8 cellular contexts compared by ENCODE assay signal in genomic region chr7:73213019-73213538, GRCh38.
DNase-seq lines count a peak whose midpoint lies in the region; ATAC-seq, FAIRE-seq and TF ChIP-seq lines count a peak whose summit lies in the region.
"Not testable (repeated sequence)": the region's sequence is repeated elsewhere in the genome, so short reads cannot be mapped to it uniquely, and the experiment has no call there.

No MANE protein-coding gene starts in this region.

- H3K9me3 ChIP-seq in A549; Panc1 (ENCODE audit: control insufficient read depth, insufficient read depth, low read depth, low read length); kidney (ENCODE audit: control insufficient read depth in 1 of 2, low read length in 2 of 2): not testable (repeated sequence)

- not testable (repeated sequence) for BruUV-seq in Panc1 (replicated peaks; lab: Mats Ljungman, UMichigan)

- not testable (repeated sequence) for TF ChIP-seq EP300 in A549 (IDR thresholded peaks at IDR 0.05)

- not testable (repeated sequence) for H3K27me3 ChIP-seq in Panc1 (ENCODE audit: control insufficient read depth, insufficient read depth, low read length)

- H3K27ac ChIP-seq in A549; Panc1 (ENCODE audit: low read length); kidney (ENCODE audit: low read depth in 2 of 2, low read length in 2 of 2): not testable (repeated sequence)

- H3K4me3 Mint-ChIP-seq in dendritic cell treated with granulocyte-macrophage colony-stimulating factor and Interleukin-4, amounts not matched to agents 40 ng/mL and 50 ng/mL, for 4 days; stimulated activated naive B cell treated with anti-CD40 and anti-IgM and Interleukin-4, amounts not matched to agents 10 μg/mL and 1 μg/mL and 100 μg/mL, for 72 hours: not testable (repeated sequence)
- peak overlapping the region in 6 of 8 donors; percentile 16 to 63 (median 36) for H3K4me3 Mint-ChIP-seq in naive B cell

- CTCF ChIA-PET in A549 (lab: Yijun Ruan, JAX); Panc1 (lab: Charles Lee): not testable (repeated sequence)

- not testable (repeated sequence) for H3K4me1 ChIP-seq in A549; Panc1 (ENCODE audit: control insufficient read depth, insufficient read depth, low read length); kidney (ENCODE audit: control insufficient read depth in 1 of 2, insufficient read depth in 1 of 2, low read depth in 1 of 2, low read length in 2 of 2)

- ATAC-seq in A549 (peak; percentile 45 to 66), GM21447 (IDR thresholded peaks at IDR 0.05; ENCODE audit: unreplicated experiment) (peak; percentile 26), HG02678 (IDR thresholded peaks at IDR 0.05; ENCODE audit: unreplicated experiment) (peak; percentile 42), Panc1 (peak; percentile 37; the same call in 1 of the 2 replicates), naive B cell (ENCODE audit: low read depth in 2 of 2) (peak; percentile 22 to 24)
- peak; percentile 72 to 77 for ATAC-seq in stimulated activated naive B cell treated with anti-CD40 and anti-IgM and Interleukin-4, amounts not matched to agents 10 μg/mL and 1 μg/mL and 100 μg/mL, for 72 hours (replicated peaks)

- not testable (repeated sequence) for H3K4me2 ChIP-seq in A549

- H3K9me3 Mint-ChIP-seq in dendritic cell treated with granulocyte-macrophage colony-stimulating factor and Interleukin-4, amounts not matched to agents 40 ng/mL and 50 ng/mL, for 4 days; naive B cell; stimulated activated naive B cell treated with anti-CD40 and anti-IgM and Interleukin-4, amounts not matched to agents 10 μg/mL and 1 μg/mL and 100 μg/mL, for 72 hours: not testable (repeated sequence)

- TF ChIP-seq POLR2A in A549 (IDR thresholded peaks at IDR 0.05; ENCODE audit: low read length): not testable (repeated sequence)

- not testable (repeated sequence) for H3K27me3 Mint-ChIP-seq in dendritic cell treated with granulocyte-macrophage colony-stimulating factor and Interleukin-4, amounts not matched to agents 40 ng/mL and 50 ng/mL, for 4 days; naive B cell; stimulated activated naive B cell treated with anti-CD40 and anti-IgM and Interleukin-4, amounts not matched to agents 10 μg/mL and 1 μg/mL and 100 μg/mL, for 72 hours

- H3K4me1 Mint-ChIP-seq in dendritic cell treated with granulocyte-macrophage colony-stimulating factor and Interleukin-4, amounts not matched to agents 40 ng/mL and 50 ng/mL, for 4 days (ENCODE audit: low read depth); naive B cell; stimulated activated naive B cell treated with anti-CD40 and anti-IgM and Interleukin-4, amounts not matched to agents 10 μg/mL and 1 μg/mL and 100 μg/mL, for 72 hours: not testable (repeated sequence)

- not testable (repeated sequence) for DNase-seq in A549 (ENCODE audit: low read depth in 1 of 2, low spot score in 1 of 2); Panc1 (ENCODE audit: low read depth, low spot score)
- DNase-seq in kidney: peak; percentile 61
- DNase-seq in naive B cell: peak; percentile 34
- DNase-seq in stimulated activated naive B cell treated with anti-CD40 and anti-IgM and Interleukin-4, amounts not matched to agents 10 μg/mL and 1 μg/mL and 100 μg/mL, for 72 hours: peak; percentile 87

- H3K9ac ChIP-seq in kidney (ENCODE audit: low read length in 2 of 2): not testable (repeated sequence)

- in situ Hi-C loops in Panc1 (cut with HindIII; ENCODE audit: low pct_unique_long_range_greater_than_20kb, low sequenced_read_pairs): not testable (repeated sequence)

- intact Hi-C loops in Panc1 (cut with micrococcal nuclease; ENCODE audit: unreplicated experiment); dendritic cell treated with granulocyte-macrophage colony-stimulating factor and Interleukin-4, amounts not matched to agents 40 ng/mL and 50 ng/mL, for 4 days (cut with micrococcal nuclease); kidney (cut with DNase I): not testable (repeated sequence)

- POLR2A ChIA-PET in A549 (lab: Yijun Ruan, JAX); Panc1 (lab: Charles Lee): not testable (repeated sequence)

- 74% methylated on average over 6 of the region's 10 CpGs for WGBS in A549 (ENCODE audit: missing lambda C conversion rate)

- H3K36me3 Mint-ChIP-seq in dendritic cell treated with granulocyte-macrophage colony-stimulating factor and Interleukin-4, amounts not matched to agents 40 ng/mL and 50 ng/mL, for 4 days (ENCODE audit: low read depth); naive B cell; stimulated activated naive B cell treated with anti-CD40 and anti-IgM and Interleukin-4, amounts not matched to agents 10 μg/mL and 1 μg/mL and 100 μg/mL, for 72 hours: not testable (repeated sequence)

- not testable (repeated sequence) for H3K36me3 ChIP-seq in Panc1 (ENCODE audit: control insufficient read depth, insufficient read depth, low read length); kidney (ENCODE audit: control insufficient read depth in 1 of 2, insufficient read depth in 2 of 2, low read length in 2 of 2)

- peak overlapping the region; percentile 59 for H3K27ac Mint-ChIP-seq in dendritic cell treated with granulocyte-macrophage colony-stimulating factor and Interleukin-4, amounts not matched to agents 40 ng/mL and 50 ng/mL, for 4 days
- peak overlapping the region in 3 of 6 donors; percentile 18 to 70 (median 57) for H3K27ac Mint-ChIP-seq in naive B cell
- peak overlapping the region; percentile 42 for H3K27ac Mint-ChIP-seq in stimulated activated naive B cell treated with anti-CD40 and anti-IgM and Interleukin-4, amounts not matched to agents 10 μg/mL and 1 μg/mL and 100 μg/mL, for 72 hours

- TF ChIP-seq RAD21 in A549 (conservative IDR thresholded peaks at IDR 0.05 in 1 of 2, IDR thresholded peaks at IDR 0.05 in 1 of 2): not testable (repeated sequence)

- TF ChIP-seq CTCF in A549 (IDR thresholded peaks at IDR 0.05); Panc1 (IDR thresholded peaks at IDR 0.05); kidney (IDR thresholded peaks at IDR 0.05; ENCODE audit: borderline replicate concordance, extremely low read depth, insufficient read depth): not testable (repeated sequence)

- not testable (repeated sequence) for FAIRE-seq in A549 (lab: Jason Lieb, UNC); kidney (lab: Jason Lieb, UNC)

- H3K4me3 ChIP-seq in A549; Panc1 (ENCODE audit: low read depth in 2 of 2, low read length in 2 of 2); kidney (ENCODE audit: low read length in 2 of 2): not testable (repeated sequence)

Comparison
In these comparisons a context has a peak if more than half of its experiments do, and no peak if none do; other contexts are left out.
1. ATAC-seq: peak in every context shown above with its lines; median percentile 74 in stimulated activated naive B cell treated with anti-CD40 and anti-IgM and Interleukin-4, amounts not matched to agents 10 μg/mL and 1 μg/mL and 100 μg/mL, for 72 hours; 56 in A549; 42 in HG02678; 37 in Panc1; 26 in GM21447; 23 in naive B cell.